14 cellular contexts compared by ENCODE assay signal in the genomic region with DNA sequence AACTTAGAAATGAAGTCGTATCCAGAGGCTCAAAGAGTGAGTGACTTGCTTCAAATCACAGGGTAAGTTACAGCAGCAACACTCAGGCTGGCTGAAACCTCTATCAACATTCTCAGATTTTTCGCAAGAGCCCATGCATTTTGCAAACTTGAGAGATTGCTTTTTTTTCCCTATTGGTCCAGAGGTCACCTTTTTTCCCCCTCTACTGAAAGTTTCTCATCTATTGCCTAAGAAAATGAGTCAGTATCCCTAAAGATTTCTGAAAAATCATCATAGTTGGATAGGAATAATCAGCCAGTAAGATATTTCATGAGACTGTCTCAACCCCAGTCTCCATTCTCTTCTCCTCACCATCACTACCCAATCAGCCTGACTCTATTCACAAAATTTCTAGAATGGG.
DNase-seq lines count a peak whose midpoint lies in the region; ATAC-seq and TF ChIP-seq lines count a peak whose summit lies in the region.
"Had no signal": no experiment of that assay in that cellular context is flagged by ENCODE, and none has a peak within 500 bp of the region (broad histone marks: within the 10 kb centered on the region; RNA-seq: fewer than 3 reads in every experiment).

No MANE protein-coding gene starts in this region.

- no peaks in the 10 kb centered on the region for H3K27me3 Mint-ChIP-seq in activated T-cell treated with anti-CD3 and anti-CD28 coated beads, Interleukin-2, amount 50 U/mL, for 24 hours

- peaks cover 76% of the 10 kb centered on the region for H3K4me1 Mint-ChIP-seq in activated T-cell treated with anti-CD3 and anti-CD28 coated beads, Interleukin-2, amount 50 U/mL, for 24 hours (ENCODE audit: low read depth)

- intact Hi-C loops in right lobe of liver (cut with DNase I) = no loop called here

- no peaks in the 10 kb centered on the region for H3K9me3 ChIP-seq in right lobe of liver
- H3K9me3 ChIP-seq in tibial nerve = no peaks in the 10 kb centered on the region
- H3K9me3 ChIP-seq: SJSA1 had no signal

- no peak overlapping the region for H3K4me3 Mint-ChIP-seq in activated T-cell treated with anti-CD3 and anti-CD28 coated beads, Interleukin-2, amount 50 U/mL, for 24 hours

- H3K36me3 ChIP-seq in right lobe of liver = no peaks in the 10 kb centered on the region
- no peaks in the 10 kb centered on the region for H3K36me3 ChIP-seq in tibial nerve
- H3K36me3 ChIP-seq: SJSA1 had no signal

- H3K4me1 ChIP-seq in right lobe of liver = peaks cover 0 to 17% (median 0%) of the 10 kb centered on the region in 4 donors
- H3K4me1 ChIP-seq in tibial nerve = peaks cover 0 to 42% (median 2%) of the 10 kb centered on the region in 4 donors

- in situ Hi-C loops in astrocyte of the spinal cord (cut with HindIII; ENCODE audit: low sequenced_read_pairs) = no loop called here

- WGBS in right lobe of liver (ENCODE audit: insufficient coverage, low coverage, low lambda C conversion rate, missing lambda C conversion rate) = 27% methylated on average over 2 of the region's 2 CpGs
- WGBS in tibial nerve, 2 donors = 68 to 70% methylated on average over 2 of the region's 2 CpGs

- peak overlapping the region; percentile 38 for H3K27ac Mint-ChIP-seq in activated T-cell treated with anti-CD3 and anti-CD28 coated beads, Interleukin-2, amount 50 U/mL, for 24 hours

- H3K27ac ChIP-seq in right lobe of liver (peak overlapping the region in 1 of 3 donors; percentile 36), tibial nerve (peak overlapping the region in 2 of 4 donors; percentile 71 to 80)
- H3K27ac ChIP-seq: SJSA1 had no signal

- H3K9me3 Mint-ChIP-seq in activated T-cell treated with anti-CD3 and anti-CD28 coated beads, Interleukin-2, amount 50 U/mL, for 24 hours = no peaks in the 10 kb centered on the region

- TF ChIP-seq POLR2A in right lobe of liver (IDR thresholded peaks at IDR 0.05) (no peak), tibial nerve (IDR thresholded peaks at IDR 0.05) (no peak)

- ATAC-seq in right lobe of liver (peak; percentile 52 to 79 (median 66)), GM18907 (IDR thresholded peaks at IDR 0.05; ENCODE audit: unreplicated experiment) (no peak), HG02610 (IDR thresholded peaks at IDR 0.05; ENCODE audit: unreplicated experiment) (no peak)
- ATAC-seq: activated CD4-positive, CD25-positive, alpha-beta regulatory T cell treated with anti-CD3 and anti-CD28 coated beads, Interleukin-2, amount 50 U/mL, for 24 hours had no signal

- H3K4me3 ChIP-seq in astrocyte of the spinal cord (ENCODE audit: low read depth, low read length) (no peak overlapping the region), right lobe of liver (no peak overlapping the region), tibial nerve (no peak overlapping the region)
- H3K4me3 ChIP-seq: SJSA1 had no signal

- peak; percentile 17 to 77 for TF ChIP-seq EP300 in tibial nerve (IDR thresholded peaks at IDR 0.05)

- TF ChIP-seq CTCF in astrocyte of the spinal cord (IDR thresholded peaks at IDR 0.05; ENCODE audit: low read depth, low read length) (no peak), right lobe of liver (IDR thresholded peaks at IDR 0.05) (no peak), tibial nerve (IDR thresholded peaks at IDR 0.05) (no peak)

- peaks cover 91% of the 10 kb centered on the region for H3K36me3 Mint-ChIP-seq in activated T-cell treated with anti-CD3 and anti-CD28 coated beads, Interleukin-2, amount 50 U/mL, for 24 hours (ENCODE audit: low read depth)

- DNase-seq in activated T-cell treated with anti-CD3 and anti-CD28 coated beads, Interleukin-2, amount 50 U/mL, for 24 hours = no peak
- DNase-seq in activated T-cell treated with anti-CD3 and anti-CD28 coated beads, Interleukin-2, amount 50 U/mL, for 1 hour = no peak
- DNase-seq in astrocyte of the spinal cord (ENCODE audit: low read depth, low spot score) (peak; percentile 36), right lobe of liver (no peak), tibial nerve (ENCODE audit: low spot score in 2 of 2) (peak in 1 of 2 donors; percentile 32), DMS79 (lab: John Stamatoyannopoulos, UW) (no peak)
- DNase-seq: activated gamma-delta T cell, hypothalamus, KG1, small intestine had no signal

- H3K27me3 ChIP-seq in right lobe of liver (no peaks in the 10 kb centered on the region), tibial nerve (no peaks in the 10 kb centered on the region)
- H3K27me3 ChIP-seq: SJSA1 had no signal

Comparison
In these comparisons a context has a peak if more than half of its experiments do, and no peak if none do; other contexts are left out.
1. ATAC-seq: peak in right lobe of liver (4 of 4); none in GM18907 (single experiment) and HG02610 (single experiment).